25 cellular contexts compared by ENCODE assay signal in genomic region chr5:154498597-154499393, GRCh38. TPM values are rescaled to one million over a fixed set of nuclear protein-coding genes. Genes with fewer than 3 reads are reported as not detected.
DNase-seq lines count a peak whose midpoint lies in the region; ATAC-seq and TF ChIP-seq lines count a peak whose summit lies in the region.
"Had no signal": no experiment of that assay in that cellular context is flagged by ENCODE, and none has a peak within 500 bp of the region (broad histone marks: within the 10 kb centered on the region; RNA-seq: fewer than 3 reads in every experiment).

No MANE protein-coding gene starts in this region.

- H3K27ac Mint-ChIP-seq in stimulated activated naive CD8-positive, alpha-beta T cell treated with anti-CD3 and anti-CD28 coated beads, Interleukin-15, amount 100 ng/mL, for 72 hours = no peak overlapping the region
- H3K27ac Mint-ChIP-seq in activated naive CD4-positive, alpha-beta T cell treated with anti-CD3 and anti-CD28 coated beads, Interleukin-2, amount 10 ng/mL, durations not matched to agents 7 days and 5 days = no peak overlapping the region
- H3K27ac Mint-ChIP-seq: CD14-positive monocyte; CD8-positive, alpha-beta memory T cell had no signal

- peak overlapping the region; percentile 77 for H2AK5ac ChIP-seq in mesendoderm (ENCODE audit: low read length)

- H3K4ac ChIP-seq in mesendoderm (ENCODE audit: low read depth, low read length) = no peak overlapping the region

- CTCF ChIA-PET in activated naive CD4-positive, alpha-beta T cell treated with anti-CD3 and anti-CD28 coated beads, Interleukin-2, amount 10 ng/mL, durations not matched to agents 7 days and 5 days (lab: Charles Lee) = no interaction called here

- no peak overlapping the region for H3K27ac ChIP-seq in mesendoderm (ENCODE audit: low read depth, low read length)

- no peak overlapping the region for H4K8ac ChIP-seq in mesendoderm (ENCODE audit: low read depth, low read length)

- H3K56ac ChIP-seq in mesendoderm (ENCODE audit: low read length) = peak overlapping the region; percentile 59

- H2BK5ac ChIP-seq in mesendoderm (ENCODE audit: low read length) = peak overlapping the region; percentile 54

- DNase-seq in stimulated activated naive CD8-positive, alpha-beta T cell treated with anti-CD3 and anti-CD28 coated beads, Interleukin-15, amount 100 ng/mL, for 72 hours = no peak
- DNase-seq in stimulated activated naive CD8-positive, alpha-beta T cell treated with anti-CD3 and anti-CD28 coated beads, Interleukin-15, Interleukin-2, amounts not matched to agents 100 U/mL and 50 U/mL, for 24 hours = no peak
- DNase-seq in MV-4-11 (lab: John Stamatoyannopoulos, UW) (peak; percentile 46), mesendoderm (peak; percentile 64), GM20000 (ENCODE audit: low spot score) (no peak), 8988T (no peak)
- DNase-seq in activated naive CD4-positive, alpha-beta T cell treated with anti-CD3 and anti-CD28 coated beads, Interleukin-2, amount 10 ng/mL, durations not matched to agents 7 days and 5 days = no peak
- DNase-seq: BE2C; CD8-positive, alpha-beta memory T cell; DMS 273 treated with DMSO at 0.1 percent for 48 hours; DMS79; EL; GDM1; KBM-7; NCI-H1092; NCI-H1417 treated with DMSO at 0.1 percent for 48 hours; NCI-H1694 treated with DMSO at 0.1 percent for 48 hours; NCI-H2081; NCI-H2227 treated with DMSO at 0.1 percent for 48 hours; NCI-H526 treated with DMSO at 0.1 percent for 48 hours; SK-N-SH; SW 1271 had no signal

- no peaks in the 10 kb centered on the region for H3K9me3 Mint-ChIP-seq in stimulated activated naive CD8-positive, alpha-beta T cell treated with anti-CD3 and anti-CD28 coated beads, Interleukin-15, amount 100 ng/mL, for 72 hours
- no peaks in the 10 kb centered on the region for H3K9me3 Mint-ChIP-seq in activated naive CD4-positive, alpha-beta T cell treated with anti-CD3 and anti-CD28 coated beads, Interleukin-2, amount 10 ng/mL, durations not matched to agents 7 days and 5 days
- H3K9me3 Mint-ChIP-seq: CD8-positive, alpha-beta memory T cell had no signal

- no peaks in the 10 kb centered on the region for H3K79me1 ChIP-seq in mesendoderm (ENCODE audit: low read length)

- H3K4me1 ChIP-seq in mesendoderm (ENCODE audit: control insufficient read depth, low read depth, low read length) = peaks cover 12% of the 10 kb centered on the region

- no peak overlapping the region for H3K4me2 ChIP-seq in mesendoderm (ENCODE audit: low read length)
- H3K4me2 ChIP-seq: SK-N-SH had no signal

- H3K27me3 ChIP-seq in mesendoderm (ENCODE audit: insufficient read depth, low read length, poor library complexity) = no peaks in the 10 kb centered on the region
- H3K27me3 ChIP-seq: BE2C had no signal

- no peaks in the 10 kb centered on the region for H3K36me3 ChIP-seq in mesendoderm (ENCODE audit: control insufficient read depth, insufficient read depth, low read length)
- H3K36me3 ChIP-seq: BE2C had no signal

- peaks cover 15% of the 10 kb centered on the region for H3K4me1 Mint-ChIP-seq in stimulated activated naive CD8-positive, alpha-beta T cell treated with anti-CD3 and anti-CD28 coated beads, Interleukin-15, amount 100 ng/mL, for 72 hours
- H3K4me1 Mint-ChIP-seq in activated naive CD4-positive, alpha-beta T cell treated with anti-CD3 and anti-CD28 coated beads, Interleukin-2, amount 10 ng/mL, durations not matched to agents 7 days and 5 days = peaks cover 3% of the 10 kb centered on the region
- H3K4me1 Mint-ChIP-seq: CD14-positive monocyte had no signal

- H3K4me3 Mint-ChIP-seq in stimulated activated naive CD8-positive, alpha-beta T cell treated with anti-CD3 and anti-CD28 coated beads, Interleukin-15, amount 100 ng/mL, for 72 hours = no peak overlapping the region
- H3K4me3 Mint-ChIP-seq in activated naive CD4-positive, alpha-beta T cell treated with anti-CD3 and anti-CD28 coated beads, Interleukin-2, amount 10 ng/mL, durations not matched to agents 7 days and 5 days = no peak overlapping the region
- H3K4me3 Mint-ChIP-seq: CD14-positive monocyte; CD8-positive, alpha-beta memory T cell had no signal

- H2BK120ac ChIP-seq in mesendoderm (ENCODE audit: low read depth, low read length) = no peak overlapping the region

- TF ChIP-seq CTCF in GM20000 (IDR thresholded peaks at IDR 0.05; ENCODE audit: extremely low read depth, missing control alignments) = no peak

- no peak overlapping the region for H3K9ac ChIP-seq in mesendoderm (ENCODE audit: low read length)
- H3K9ac ChIP-seq: SK-N-SH had no signal

- H4K5ac ChIP-seq in mesendoderm (ENCODE audit: low read length) = no peak overlapping the region

- H3K79me2 ChIP-seq in mesendoderm (ENCODE audit: control insufficient read depth, insufficient read depth, low read length) = no peaks in the 10 kb centered on the region

- no CpG with 5 or more reads among the region's 3 CpGs for WGBS in mesendoderm (ENCODE audit: extremely low coverage, insufficient coverage, low lambda C conversion rate)

- peak overlapping the region; percentile 48 for H3K23ac ChIP-seq in mesendoderm (ENCODE audit: low read length)

- H3K27me3 Mint-ChIP-seq in stimulated activated naive CD8-positive, alpha-beta T cell treated with anti-CD3 and anti-CD28 coated beads, Interleukin-15, amount 100 ng/mL, for 72 hours = peaks cover 73% of the 10 kb centered on the region
- peaks cover 63% of the 10 kb centered on the region for H3K27me3 Mint-ChIP-seq in activated naive CD4-positive, alpha-beta T cell treated with anti-CD3 and anti-CD28 coated beads, Interleukin-2, amount 10 ng/mL, durations not matched to agents 7 days and 5 days

- H3K36me3 Mint-ChIP-seq in activated naive CD4-positive, alpha-beta T cell treated with anti-CD3 and anti-CD28 coated beads, Interleukin-2, amount 10 ng/mL, durations not matched to agents 7 days and 5 days = no peaks in the 10 kb centered on the region
- H3K36me3 Mint-ChIP-seq: CD14-positive monocyte; CD8-positive, alpha-beta memory T cell had no signal

- H3K18ac ChIP-seq in mesendoderm (ENCODE audit: low read length) = no peak overlapping the region

- no peak overlapping the region for H2BK15ac ChIP-seq in mesendoderm (replicated peaks; ENCODE audit: low read depth)

- peak; percentile 31 for ATAC-seq in stimulated activated naive CD8-positive, alpha-beta T cell treated with anti-CD3 and anti-CD28 coated beads, Interleukin-15, amount 100 ng/mL, for 72 hours
- ATAC-seq in stimulated activated naive CD8-positive, alpha-beta T cell treated with anti-CD3 and anti-CD28 coated beads, Interleukin-15, Interleukin-2, amounts not matched to agents 100 U/mL and 50 U/mL, for 24 hours = no peak
- ATAC-seq: GM12878, HepG2 had no signal

- no peak overlapping the region for H3K4me3 ChIP-seq in mesendoderm (ENCODE audit: low read length)
- H3K4me3 ChIP-seq: GM12878 had no signal

RNA-seq across cellular contexts. Expression of gene HAND1, which starts 20.8 kb away (rescaled TPM):
- 0.94 TPM for polyA plus RNA-seq in mesendoderm (2013, experiment 1 of 2)
- 0.81 TPM for polyA plus RNA-seq in mesendoderm (2013, experiment 2 of 2)
- polyA plus RNA-seq: CD14-positive monocyte; CD8-positive, alpha-beta memory T cell; HepG2 had no signal

RNA-seq across cellular contexts. Expression of gene SAP30L, which starts 53.0 kb away (rescaled TPM):
- 39.5 TPM for polyA plus RNA-seq in mesendoderm (2013, experiment 1 of 2)
- 35.2 TPM for polyA plus RNA-seq in mesendoderm (2013, experiment 2 of 2)

Comparison
In these comparisons a context has a peak if more than half of its experiments do, and no peak if none do; other contexts are left out.
1. DNase-seq: peak in MV-4-11 (single experiment) and mesendoderm (single experiment); none in stimulated activated naive CD8-positive, alpha-beta T cell treated with anti-CD3 and anti-CD28 coated beads, Interleukin-15, amount 100 ng/mL, for 72 hours (0 of 2), stimulated activated naive CD8-positive, alpha-beta T cell treated with anti-CD3 and anti-CD28 coated beads, Interleukin-15, Interleukin-2, amounts not matched to agents 100 U/mL and 50 U/mL, for 24 hours (single experiment), GM20000 (single experiment), 8988T (single experiment) and activated naive CD4-positive, alpha-beta T cell treated with anti-CD3 and anti-CD28 coated beads, Interleukin-2, amount 10 ng/mL, durations not matched to agents 7 days and 5 days (single experiment).